Comparison of ENCODE assay signal across 23 cellular contexts in genomic region chr11:68539370-68539769, GRCh38.
A peak's percentile ranks its signal among the peaks of the same experiment; 100 is the strongest.
DNase-seq lines count a peak whose midpoint lies in the region; ATAC-seq and TF ChIP-seq lines count a peak whose summit lies in the region.
"Had no signal": no experiment of that assay in that cellular context is flagged by ENCODE, and none has a peak within 500 bp of the region (broad histone marks: within the 10 kb centered on the region; RNA-seq: fewer than 3 reads in every experiment).

No MANE protein-coding gene starts in this region.

- POLR2A ChIA-PET in CD4-positive, alpha-beta T cell (lab: Charles Lee) = no interaction called here
- POLR2A ChIA-PET in CD8-positive, alpha-beta T cell (lab: Charles Lee) = no interaction called here
- POLR2A ChIA-PET in activated CD8-positive, alpha-beta T cell treated with anti-CD3 and anti-CD28 coated beads for 36 hours (lab: Charles Lee) = no interaction called here

- no peak overlapping the region for H3K4me3 Mint-ChIP-seq in CD4-positive, alpha-beta T cell
- no peak overlapping the region for H3K4me3 Mint-ChIP-seq in CD8-positive, alpha-beta T cell
- H3K4me3 Mint-ChIP-seq in activated CD8-positive, alpha-beta T cell treated with anti-CD3 and anti-CD28 coated beads for 36 hours = no peak overlapping the region
- no peak overlapping the region for H3K4me3 Mint-ChIP-seq in memory B cell
- H3K4me3 Mint-ChIP-seq: nephron, type B pancreatic cell had no signal

- intact Hi-C loops in CD4-positive, alpha-beta T cell (cut with DNase I, micrococcal nuclease) = no loop called here
- intact Hi-C loops in CD8-positive, alpha-beta T cell (cut with DNase I, micrococcal nuclease) = no loop called here
- intact Hi-C loops in activated CD8-positive, alpha-beta T cell treated with anti-CD3 and anti-CD28 coated beads for 36 hours (cut with micrococcal nuclease) = no loop called here

- DNase-seq in CD4-positive, alpha-beta T cell = no peak
- DNase-seq in CD8-positive, alpha-beta T cell = no peak
- DNase-seq in activated CD8-positive, alpha-beta T cell treated with anti-CD3 and anti-CD28 coated beads for 36 hours = no peak
- DNase-seq in memory B cell (ENCODE audit: low spot score in 2 of 2) = no peak
- DNase-seq in LoVo (ENCODE audit: low spot score) = no peak
- no peak for DNase-seq in NCI-H187 treated with DMSO at 0.1 percent for 48 hours (lab: John Stamatoyannopoulos, UW)
- DNase-seq: activated CD4-positive, CD25-positive, alpha-beta regulatory T cell; DMS153; islet precursor cell; left ventricle myocardium superior; midbrain; NCI-H1694 treated with DMSO at 0.1 percent for 48 hours; NCI-H2171 treated with DMSO at 0.1 percent for 48 hours; NCI-H526 treated with DMSO at 0.1 percent for 48 hours; pancreas; right cardiac atrium; stimulated activated CD4-positive, alpha-beta T cell treated with anti-CD3 and anti-CD28 coated beads, Interleukin-4, amount 100 ng/mL, for 4 hours had no signal

- H3K9me3 ChIP-seq in CD4-positive, alpha-beta T cell (ENCODE audit: control insufficient read depth, low read length) = no peaks in the 10 kb centered on the region
- H3K9me3 ChIP-seq in CD8-positive, alpha-beta T cell (ENCODE audit: low read length) = no peaks in the 10 kb centered on the region
- H3K9me3 ChIP-seq: gastroesophageal sphincter, pancreas, SJSA1 had no signal

- H3K36me3 ChIP-seq in CD8-positive, alpha-beta T cell (ENCODE audit: insufficient read depth, low read length) = peaks cover 37% of the 10 kb centered on the region

- no peaks in the 10 kb centered on the region for H3K27me3 Mint-ChIP-seq in CD4-positive, alpha-beta T cell
- no peaks in the 10 kb centered on the region for H3K27me3 Mint-ChIP-seq in CD8-positive, alpha-beta T cell (ENCODE audit: low read depth)
- H3K27me3 Mint-ChIP-seq in activated CD8-positive, alpha-beta T cell treated with anti-CD3 and anti-CD28 coated beads for 36 hours = no peaks in the 10 kb centered on the region
- H3K27me3 Mint-ChIP-seq in memory B cell = no peaks in the 10 kb centered on the region
- H3K27me3 Mint-ChIP-seq: type B pancreatic cell had no signal

- TF ChIP-seq CTCF in CD4-positive, alpha-beta T cell (IDR thresholded peaks at IDR 0.05) = no peak
- no peak for TF ChIP-seq CTCF in CD8-positive, alpha-beta T cell (IDR thresholded peaks at IDR 0.05)
- TF ChIP-seq CTCF in activated CD8-positive, alpha-beta T cell treated with anti-CD3 and anti-CD28 coated beads for 36 hours (IDR thresholded peaks at IDR 0.05) = no peak

- peaks cover 30% of the 10 kb centered on the region for H3K4me1 ChIP-seq in CD8-positive, alpha-beta T cell (ENCODE audit: insufficient read depth, low read length)

- H3K27ac ChIP-seq in CD4-positive, alpha-beta T cell (ENCODE audit: low read depth, low read length) = no peak overlapping the region
- H3K27ac ChIP-seq in CD8-positive, alpha-beta T cell (ENCODE audit: low read depth, low read length) = no peak overlapping the region
- H3K27ac ChIP-seq: gastroesophageal sphincter, HL-60, pancreas, SJSA1 had no signal

- no peak overlapping the region for H3K4me3 ChIP-seq in CD8-positive, alpha-beta T cell (ENCODE audit: low read depth, low read length)
- H3K4me3 ChIP-seq: gastroesophageal sphincter, pancreas, SJSA1 had no signal

- no peak for ATAC-seq in CD4-positive, alpha-beta T cell (ENCODE audit: poor library complexity)
- no peak for ATAC-seq in CD8-positive, alpha-beta T cell
- no peak for ATAC-seq in activated CD8-positive, alpha-beta T cell treated with anti-CD3 and anti-CD28 coated beads for 36 hours
- no peak for ATAC-seq in memory B cell (ENCODE audit: low read depth)
- no peak for ATAC-seq in GM19328 (IDR thresholded peaks at IDR 0.05; ENCODE audit: unreplicated experiment)
- ATAC-seq: gastroesophageal sphincter, left ventricle myocardium superior, pancreas, right cardiac atrium had no signal

- H3K27me3 ChIP-seq in CD4-positive, alpha-beta T cell (ENCODE audit: control insufficient read depth, insufficient read depth, low read length) = no peaks in the 10 kb centered on the region
- no peaks in the 10 kb centered on the region for H3K27me3 ChIP-seq in CD8-positive, alpha-beta T cell (ENCODE audit: insufficient read depth, low read length)
- H3K27me3 ChIP-seq: gastroesophageal sphincter, pancreas, SJSA1 had no signal

- CTCF ChIA-PET in CD4-positive, alpha-beta T cell (lab: Charles Lee) = no interaction called here
- CTCF ChIA-PET in CD8-positive, alpha-beta T cell (lab: Charles Lee) = no interaction called here
- CTCF ChIA-PET in activated CD8-positive, alpha-beta T cell treated with anti-CD3 and anti-CD28 coated beads for 36 hours (lab: Charles Lee) = interaction anchor here (0.7 kb wide), 1 partner anchor 44 kb away, joined by 3 read pairs; no protein-coding TSS in a partner anchor

- peak overlapping the region; percentile 40 for H3K27ac Mint-ChIP-seq in CD4-positive, alpha-beta T cell
- peak overlapping the region; percentile 56 for H3K27ac Mint-ChIP-seq in CD8-positive, alpha-beta T cell
- peak overlapping the region; percentile 47 for H3K27ac Mint-ChIP-seq in activated CD8-positive, alpha-beta T cell treated with anti-CD3 and anti-CD28 coated beads for 36 hours
- peak overlapping the region; percentile 3 for H3K27ac Mint-ChIP-seq in memory B cell
- H3K27ac Mint-ChIP-seq: nephron, type B pancreatic cell had no signal

- H3K9me3 Mint-ChIP-seq in CD4-positive, alpha-beta T cell = no peaks in the 10 kb centered on the region
- H3K9me3 Mint-ChIP-seq in CD8-positive, alpha-beta T cell = no peaks in the 10 kb centered on the region
- no peaks in the 10 kb centered on the region for H3K9me3 Mint-ChIP-seq in activated CD8-positive, alpha-beta T cell treated with anti-CD3 and anti-CD28 coated beads for 36 hours
- H3K9me3 Mint-ChIP-seq in memory B cell = no peaks in the 10 kb centered on the region
- H3K9me3 Mint-ChIP-seq: nephron, type B pancreatic cell had no signal

- H3K36me3 Mint-ChIP-seq in CD4-positive, alpha-beta T cell (ENCODE audit: low read depth) = peaks cover 93% of the 10 kb centered on the region
- peaks cover 83% of the 10 kb centered on the region for H3K36me3 Mint-ChIP-seq in CD8-positive, alpha-beta T cell
- peaks cover 75% of the 10 kb centered on the region for H3K36me3 Mint-ChIP-seq in activated CD8-positive, alpha-beta T cell treated with anti-CD3 and anti-CD28 coated beads for 36 hours (ENCODE audit: low read depth)
- peaks cover 38% of the 10 kb centered on the region for H3K36me3 Mint-ChIP-seq in memory B cell

- H3K4me1 Mint-ChIP-seq in CD4-positive, alpha-beta T cell (ENCODE audit: low read depth) = peaks cover 86% of the 10 kb centered on the region
- peaks cover 73% of the 10 kb centered on the region for H3K4me1 Mint-ChIP-seq in CD8-positive, alpha-beta T cell (ENCODE audit: low read depth)
- peaks cover 69% of the 10 kb centered on the region for H3K4me1 Mint-ChIP-seq in activated CD8-positive, alpha-beta T cell treated with anti-CD3 and anti-CD28 coated beads for 36 hours (ENCODE audit: low read depth)
- peaks cover 32% of the 10 kb centered on the region for H3K4me1 Mint-ChIP-seq in memory B cell

Comparison
In these comparisons a context has a peak if more than half of its experiments do, and no peak if none do; other contexts are left out.
1. H3K27ac Mint-ChIP-seq: peak in every context shown above with its lines; median percentile 56 in CD8-positive, alpha-beta T cell; 47 in activated CD8-positive, alpha-beta T cell treated with anti-CD3 and anti-CD28 coated beads for 36 hours; 40 in CD4-positive, alpha-beta T cell; 3 in memory B cell.